ENCODE assay signal across 1 cellular context in the genomic region with DNA sequence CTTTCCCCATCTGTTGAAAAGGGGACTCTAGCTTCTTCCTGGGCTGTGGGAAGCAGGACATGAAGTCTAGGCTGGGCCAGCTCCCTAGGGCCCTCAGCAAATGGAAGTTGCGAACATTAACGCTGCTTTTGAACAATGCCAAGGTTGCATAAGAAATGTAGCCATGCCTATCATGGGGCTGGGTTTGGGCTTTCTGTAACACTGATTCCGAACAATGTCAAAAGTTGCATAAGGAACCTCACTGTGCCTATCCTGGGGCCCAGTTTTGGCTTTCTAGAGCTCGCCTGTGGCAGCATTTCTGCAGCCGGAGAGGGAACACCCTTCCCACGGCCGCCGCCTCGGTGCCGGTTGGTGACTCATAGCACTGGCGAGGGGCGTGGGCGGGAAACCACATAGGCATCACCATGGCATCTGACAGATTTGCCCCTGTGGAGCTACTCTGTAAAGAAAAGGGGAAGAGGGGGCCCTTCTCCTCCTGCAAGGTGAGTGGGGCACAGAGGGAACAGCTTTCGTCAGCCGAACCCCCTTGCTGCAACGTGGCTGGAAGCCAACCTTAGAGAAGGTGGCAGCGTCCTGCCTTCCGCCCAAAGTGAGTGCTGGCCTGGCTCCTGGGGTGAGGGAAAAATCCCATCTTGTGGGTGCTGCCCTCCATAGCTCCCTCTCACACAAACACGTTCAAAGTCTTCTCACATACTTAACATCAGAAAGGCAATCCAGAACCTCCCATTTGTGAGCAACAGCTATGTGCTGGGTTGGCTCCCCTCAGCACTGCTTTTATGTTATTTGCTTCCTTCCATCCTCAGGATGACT.
TF ChIP-seq lines count a peak whose summit lies in the region.

No MANE protein-coding gene starts in this region.

TF ChIP-seq in GM12878, 131 proteins besides CTCF, POLR2A, EP300 and RAD21:
- TF ChIP-seq MTA2 (IDR thresholded peaks at IDR 0.05; ENCODE audit: low read depth) (peak; percentile 36; the same call in 1 of the 2 replicates), ZNF622 (IDR thresholded peaks at IDR 0.05) (no peak), NR2C1 (IDR thresholded peaks at IDR 0.05) (no peak), WRNIP1 (IDR thresholded peaks at IDR 0.05; ENCODE audit: borderline replicate concordance, low read depth, low read length) (no peak), CBFB (IDR thresholded peaks at IDR 0.05; ENCODE audit: low read depth) (no peak), GATAD2B (conservative IDR thresholded peaks at IDR 0.05; ENCODE audit: low read depth) (no peak; the same call in 1 of the 2 replicates), BHLHE40 (IDR thresholded peaks at IDR 0.05; ENCODE audit: borderline replicate concordance in 1 of 2, low read depth in 2 of 2, low read length in 1 of 2) (peak in 1 of 2 experiments; percentile 31; a peak in 1 of 4 replicates), STAT3 (IDR thresholded peaks at IDR 0.05; ENCODE audit: low read depth, low read length) (no peak), IKZF2 (IDR thresholded peaks at IDR 0.05) (peak; percentile 21 to 64; a peak in 3 of 4 replicates), DPF2 (IDR thresholded peaks at IDR 0.05) (peak; percentile 87), IKZF1 (conservative IDR thresholded peaks at IDR 0.05) (peak; percentile 84), ATF7 (IDR thresholded peaks at IDR 0.05; ENCODE audit: low read depth) (0 out of 2 replicates have a peak, but pooled peaks have one; percentile 20), ZZZ3 (IDR thresholded peaks at IDR 0.05; ENCODE audit: control insufficient read depth, insufficient read length, low read depth) (no peak)
- TF ChIP-seq, protein P1, sequence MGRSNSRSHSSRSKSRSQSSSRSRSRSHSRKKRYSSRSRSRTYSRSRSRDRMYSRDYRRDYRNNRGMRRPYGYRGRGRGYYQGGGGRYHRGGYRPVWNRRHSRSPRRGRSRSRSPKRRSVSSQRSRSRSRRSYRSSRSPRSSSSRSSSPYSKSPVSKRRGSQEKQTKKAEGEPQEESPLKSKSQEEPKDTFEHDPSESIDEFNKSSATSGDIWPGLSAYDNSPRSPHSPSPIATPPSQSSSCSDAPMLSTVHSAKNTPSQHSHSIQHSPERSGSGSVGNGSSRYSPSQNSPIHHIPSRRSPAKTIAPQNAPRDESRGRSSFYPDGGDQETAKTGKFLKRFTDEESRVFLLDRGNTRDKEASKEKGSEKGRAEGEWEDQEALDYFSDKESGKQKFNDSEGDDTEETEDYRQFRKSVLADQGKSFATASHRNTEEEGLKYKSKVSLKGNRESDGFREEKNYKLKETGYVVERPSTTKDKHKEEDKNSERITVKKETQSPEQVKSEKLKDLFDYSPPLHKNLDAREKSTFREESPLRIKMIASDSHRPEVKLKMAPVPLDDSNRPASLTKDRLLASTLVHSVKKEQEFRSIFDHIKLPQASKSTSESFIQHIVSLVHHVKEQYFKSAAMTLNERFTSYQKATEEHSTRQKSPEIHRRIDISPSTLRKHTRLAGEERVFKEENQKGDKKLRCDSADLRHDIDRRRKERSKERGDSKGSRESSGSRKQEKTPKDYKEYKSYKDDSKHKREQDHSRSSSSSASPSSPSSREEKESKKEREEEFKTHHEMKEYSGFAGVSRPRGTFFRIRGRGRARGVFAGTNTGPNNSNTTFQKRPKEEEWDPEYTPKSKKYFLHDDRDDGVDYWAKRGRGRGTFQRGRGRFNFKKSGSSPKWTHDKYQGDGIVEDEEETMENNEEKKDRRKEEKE (IDR thresholded peaks at IDR 0.05), result no peak
- TF ChIP-seq, protein P2, sequence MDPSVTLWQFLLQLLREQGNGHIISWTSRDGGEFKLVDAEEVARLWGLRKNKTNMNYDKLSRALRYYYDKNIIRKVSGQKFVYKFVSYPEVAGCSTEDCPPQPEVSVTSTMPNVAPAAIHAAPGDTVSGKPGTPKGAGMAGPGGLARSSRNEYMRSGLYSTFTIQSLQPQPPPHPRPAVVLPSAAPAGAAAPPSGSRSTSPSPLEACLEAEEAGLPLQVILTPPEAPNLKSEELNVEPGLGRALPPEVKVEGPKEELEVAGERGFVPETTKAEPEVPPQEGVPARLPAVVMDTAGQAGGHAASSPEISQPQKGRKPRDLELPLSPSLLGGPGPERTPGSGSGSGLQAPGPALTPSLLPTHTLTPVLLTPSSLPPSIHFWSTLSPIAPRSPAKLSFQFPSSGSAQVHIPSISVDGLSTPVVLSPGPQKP (IDR thresholded peaks at IDR 0.05; ENCODE audit: low read depth, low read length), result no peak
- TF ChIP-seq, protein P3, sequence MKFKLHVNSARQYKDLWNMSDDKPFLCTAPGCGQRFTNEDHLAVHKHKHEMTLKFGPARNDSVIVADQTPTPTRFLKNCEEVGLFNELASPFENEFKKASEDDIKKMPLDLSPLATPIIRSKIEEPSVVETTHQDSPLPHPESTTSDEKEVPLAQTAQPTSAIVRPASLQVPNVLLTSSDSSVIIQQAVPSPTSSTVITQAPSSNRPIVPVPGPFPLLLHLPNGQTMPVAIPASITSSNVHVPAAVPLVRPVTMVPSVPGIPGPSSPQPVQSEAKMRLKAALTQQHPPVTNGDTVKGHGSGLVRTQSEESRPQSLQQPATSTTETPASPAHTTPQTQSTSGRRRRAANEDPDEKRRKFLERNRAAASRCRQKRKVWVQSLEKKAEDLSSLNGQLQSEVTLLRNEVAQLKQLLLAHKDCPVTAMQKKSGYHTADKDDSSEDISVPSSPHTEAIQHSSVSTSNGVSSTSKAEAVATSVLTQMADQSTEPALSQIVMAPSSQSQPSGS (IDR thresholded peaks at IDR 0.05; ENCODE audit: low read length), result no peak
